26 cellular contexts compared by ENCODE assay signal in genomic region chr2:11831415-11831814, GRCh38.
DNase-seq lines count a peak whose midpoint lies in the region; ATAC-seq, FAIRE-seq and TF ChIP-seq lines count a peak whose summit lies in the region.
"Had no signal": no experiment of that assay in that cellular context is flagged by ENCODE, and none has a peak within 500 bp of the region (broad histone marks: within the 10 kb centered on the region; RNA-seq: fewer than 3 reads in every experiment).

No MANE protein-coding gene starts in this region.

- H3K9me3 ChIP-seq in CD4-positive, CD25-positive, alpha-beta regulatory T cell (ENCODE audit: control insufficient read depth in 2 of 2, low read length in 2 of 2): peaks cover 5 to 8% of the 10 kb centered on the region in 2 experiments
- no peaks in the 10 kb centered on the region for H3K9me3 ChIP-seq in KOPT-K1 (ENCODE audit: insufficient read depth, low read length, poor library complexity, severe bottlenecking)
- H3K9me3 ChIP-seq in K562 (replicated peaks; ENCODE audit: control insufficient read depth, insufficient read depth, low read depth, low read length): no peaks in the 10 kb centered on the region
- H3K9me3 ChIP-seq in CD8-positive, alpha-beta memory T cell (ENCODE audit: low read length): no peaks in the 10 kb centered on the region
- H3K9me3 ChIP-seq: gastrocnemius medialis, transverse colon had no signal

- H3K4me1 Mint-ChIP-seq in CD4-positive, CD25-positive, alpha-beta regulatory T cell: peaks cover 13 to 36% (median 15%) of the 10 kb centered on the region in 4 donors
- peaks cover 46% of the 10 kb centered on the region for H3K4me1 Mint-ChIP-seq in osteocyte (ENCODE audit: unreplicated experiment)
- peaks cover 23 to 58% (median 48%) of the 10 kb centered on the region in 3 donors for H3K4me1 Mint-ChIP-seq in CD8-positive, alpha-beta memory T cell

- no peak for TF ChIP-seq POLR2A in K562 (conservative IDR thresholded peaks at IDR 0.05)

- H3K4me1 ChIP-seq in CD4-positive, CD25-positive, alpha-beta regulatory T cell (ENCODE audit: control insufficient read depth, insufficient read depth, low read length, poor library complexity, severe bottlenecking): peaks cover 20% of the 10 kb centered on the region
- peaks cover 10 to 26% of the 10 kb centered on the region in 2 experiments for H3K4me1 ChIP-seq in K562 (replicated peaks in 1 of 2; ENCODE audit: control insufficient read depth in 2 of 2, insufficient read depth in 2 of 2, low read length in 2 of 2)
- peaks cover 22% of the 10 kb centered on the region for H3K4me1 ChIP-seq in CD8-positive, alpha-beta memory T cell (ENCODE audit: insufficient read depth, low read length)

- H3K36me3 ChIP-seq in CD4-positive, CD25-positive, alpha-beta regulatory T cell (ENCODE audit: control insufficient read depth, insufficient read depth, low read length): peaks cover 16% of the 10 kb centered on the region
- peaks cover 15% of the 10 kb centered on the region for H3K36me3 ChIP-seq in KOPT-K1 (ENCODE audit: insufficient read depth, low read length)
- H3K36me3 ChIP-seq in K562 (ENCODE audit: control insufficient read depth, insufficient read depth, low read length): peaks cover 8% of the 10 kb centered on the region
- no peaks in the 10 kb centered on the region for H3K36me3 ChIP-seq in CD8-positive, alpha-beta memory T cell (ENCODE audit: insufficient read depth, low read length)

- H3K9me3 Mint-ChIP-seq in CD4-positive, CD25-positive, alpha-beta regulatory T cell: peaks cover 0 to 19% (median 5%) of the 10 kb centered on the region in 7 donors
- H3K9me3 Mint-ChIP-seq in osteocyte (ENCODE audit: unreplicated experiment): peaks cover 10% of the 10 kb centered on the region
- H3K9me3 Mint-ChIP-seq in CD8-positive, alpha-beta memory T cell: peaks cover 3 to 15% (median 10%) of the 10 kb centered on the region in 5 donors

- H3K4me3 Mint-ChIP-seq in CD4-positive, CD25-positive, alpha-beta regulatory T cell: peak overlapping the region in 3 of 4 donors; percentile 1 to 13 (median 11)
- no peak overlapping the region for H3K4me3 Mint-ChIP-seq in osteocyte (ENCODE audit: unreplicated experiment)
- peak overlapping the region in 2 of 7 donors; percentile 5 to 14 for H3K4me3 Mint-ChIP-seq in CD8-positive, alpha-beta memory T cell
- H3K4me3 Mint-ChIP-seq: activated CD8-positive, alpha-beta T cell treated with anti-CD3 and anti-CD28 coated beads for 36 hours; memory B cell; nephron progenitor cell; stimulated activated naive CD8-positive, alpha-beta T cell treated with anti-CD3 and anti-CD28 coated beads, Interleukin-15, amount 100 ng/mL, for 72 hours had no signal

- H3K9me1 ChIP-seq in K562 (ENCODE audit: control insufficient read depth, insufficient read depth, low read length): no peaks in the 10 kb centered on the region

- H3K79me2 ChIP-seq in K562 (ENCODE audit: control insufficient read depth, insufficient read depth, low read length): no peaks in the 10 kb centered on the region

- TF ChIP-seq CTCF in K562 (IDR thresholded peaks at IDR 0.05 in 2 of 3, conservative IDR thresholded peaks at IDR 0.05 in 1 of 3; ENCODE audit: insufficient read depth in 2 of 3, low read depth in 1 of 3, low read length in 3 of 3) (no peak), osteocyte (IDR thresholded peaks at IDR 0.05) (no peak)

- H3K4me3 ChIP-seq in CD4-positive, CD25-positive, alpha-beta regulatory T cell (ENCODE audit: low read depth, low read length): no peak overlapping the region
- no peak overlapping the region for H3K4me3 ChIP-seq in K562
- no peak overlapping the region for H3K4me3 ChIP-seq in CD8-positive, alpha-beta memory T cell (ENCODE audit: low read length)
- H3K4me3 ChIP-seq: skin epidermis had no signal

- H4K20me1 ChIP-seq in K562 (replicated peaks; ENCODE audit: control insufficient read depth, insufficient read depth, low read length): no peaks in the 10 kb centered on the region

- H3K27me3 Mint-ChIP-seq in CD4-positive, CD25-positive, alpha-beta regulatory T cell: peaks cover 29% of the 10 kb centered on the region
- H3K27me3 Mint-ChIP-seq in osteocyte (ENCODE audit: unreplicated experiment): no peaks in the 10 kb centered on the region
- H3K27me3 Mint-ChIP-seq in CD8-positive, alpha-beta memory T cell: no peaks in the 10 kb centered on the region
- H3K27me3 Mint-ChIP-seq: memory B cell had no signal

- H3K9ac ChIP-seq in K562 (ENCODE audit: insufficient read depth in 1 of 2, low read depth in 2 of 2, low read length in 2 of 2): no peak overlapping the region

- no TSS peak for BruUV-seq in K562 (replicated peaks; lab: Mats Ljungman, UMichigan)

- no peak for ATAC-seq in CD4-positive, CD25-positive, alpha-beta regulatory T cell (ENCODE audit: low read depth in 2 of 2)
- no peak for ATAC-seq in K562
- ATAC-seq: activated CD8-positive, alpha-beta T cell treated with anti-CD3 and anti-CD28 coated beads for 36 hours; gastrocnemius medialis; stimulated activated naive CD8-positive, alpha-beta T cell treated with anti-CD3 and anti-CD28 coated beads, Interleukin-15, amount 100 ng/mL, for 72 hours had no signal

- in situ Hi-C loops in K562 (cut with MboI): no loop called here

- peaks cover 13% of the 10 kb centered on the region for H3K36me3 Mint-ChIP-seq in CD4-positive, CD25-positive, alpha-beta regulatory T cell
- peaks cover 4% of the 10 kb centered on the region for H3K36me3 Mint-ChIP-seq in osteocyte (ENCODE audit: unreplicated experiment)
- H3K36me3 Mint-ChIP-seq in CD8-positive, alpha-beta memory T cell: peaks cover 12 to 18% (median 16%) of the 10 kb centered on the region in 3 donors

- no peak overlapping the region; the same call in 1 of the 2 replicates for H3K4me2 ChIP-seq in K562 (ENCODE audit: insufficient read depth, low read length)

- FAIRE-seq in K562 (lab: Jason Lieb, UNC): no peak
- FAIRE-seq: GM18507 had no signal

- intact Hi-C loops in K562 (cut with micrococcal nuclease): loop anchor here (5.0 to 10.0 kb wide), 2 partner anchors 216 to 453 kb away; no protein-coding TSS in a partner anchor

- H3K27ac ChIP-seq in CD4-positive, CD25-positive, alpha-beta regulatory T cell (ENCODE audit: insufficient read depth, low read length, poor library complexity, severe bottlenecking): no peak overlapping the region
- H3K27ac ChIP-seq in KOPT-K1 (ENCODE audit: low read depth, low read length, poor library complexity, severe bottlenecking) (peak overlapping the region; percentile 94), K562 (ENCODE audit: extremely low read depth, low read depth, low read length) (peak overlapping the region; percentile 89; the same call in 1 of the 3 replicates)
- H3K27ac ChIP-seq in CD8-positive, alpha-beta memory T cell (ENCODE audit: low read depth, low read length): no peak overlapping the region

- H3K27ac Mint-ChIP-seq in CD4-positive, CD25-positive, alpha-beta regulatory T cell: no peak overlapping the region
- peak overlapping the region; percentile 95 for H3K27ac Mint-ChIP-seq in osteocyte (ENCODE audit: unreplicated experiment)
- no peak overlapping the region for H3K27ac Mint-ChIP-seq in CD8-positive, alpha-beta memory T cell
- H3K27ac Mint-ChIP-seq: activated CD8-positive, alpha-beta T cell treated with anti-CD3 and anti-CD28 coated beads for 36 hours; memory B cell; stimulated activated naive CD8-positive, alpha-beta T cell treated with anti-CD3 and anti-CD28 coated beads, Interleukin-15, amount 100 ng/mL, for 72 hours had no signal

- CTCF ChIA-PET in K562 (lab: Yijun Ruan, JAX; ENCODE audit: low intra/inter-chr PET ratio): no interaction called here
- CTCF ChIA-PET in CD8-positive, alpha-beta memory T cell (lab: Charles Lee): interaction anchor here (4.2 kb wide), 1 partner anchor 1175 kb away, joined by 27 read pairs; no protein-coding TSS in a partner anchor

- no peak for TF ChIP-seq RAD21 in K562 (CRISPR knock-in tag; conservative IDR thresholded peaks at IDR 0.05 in 1 of 2, IDR thresholded peaks at IDR 0.05 in 1 of 2)

- WGBS in K562 (ENCODE audit: insufficient coverage, low coverage, missing lambda C conversion rate): 83% methylated on average over 5 of the region's 5 CpGs

- peaks cover 5% of the 10 kb centered on the region for H3K27me3 ChIP-seq in CD4-positive, CD25-positive, alpha-beta regulatory T cell (ENCODE audit: control insufficient read depth, insufficient read depth, low read length)
- H3K27me3 ChIP-seq in K562 (ENCODE audit: control insufficient read depth in 2 of 2, insufficient read depth in 2 of 2, low read length in 2 of 2): no peaks in the 10 kb centered on the region
- H3K27me3 ChIP-seq in CD8-positive, alpha-beta memory T cell (ENCODE audit: insufficient read depth, low read length, poor library complexity, severe bottlenecking): no peaks in the 10 kb centered on the region
- H3K27me3 ChIP-seq: ascending aorta, gastrocnemius medialis, transverse colon had no signal

- POLR2A ChIA-PET in K562 (lab: Yijun Ruan, JAX): no interaction called here
- POLR2A ChIA-PET in CD8-positive, alpha-beta memory T cell (lab: Charles Lee): no interaction called here

- no peak for DNase-seq in CD4-positive, CD25-positive, alpha-beta regulatory T cell
- no peak for DNase-seq in K562 (ENCODE audit: extremely low read depth in 1 of 4, low spot score in 3 of 4)
- no peak for DNase-seq in osteocyte (ENCODE audit: extremely low spot score, unreplicated experiment)
- DNase-seq in NCI-H187 treated with DMSO at 0.1 percent for 48 hours (lab: John Stamatoyannopoulos, UW): no peak
- DNase-seq in CD8-positive, alpha-beta memory T cell: no peak
- no peak for DNase-seq in hippocampal formation (lab: John Stamatoyannopoulos, UW)
- DNase-seq: activated CD8-positive, alpha-beta T cell treated with anti-CD3 and anti-CD28 coated beads for 36 hours; activated naive CD4-positive, alpha-beta T cell treated with Interleukin-2 at 50 U/mL for 16 hours; activated T-cell treated with anti-CD3 and anti-CD28 coated beads, Interleukin-2, amount 50 U/mL, for 1 hour; Calu3; cerebellar nuclear complex; erythroblast; gastrocnemius medialis; NCI-H146; NCI-H2171 treated with DMSO at 0.1 percent for 48 hours; NCI-H748 treated with DMSO at 0.1 percent for 48 hours; nephron progenitor cell; OCI-M1; stimulated activated CD4-positive, alpha-beta T cell treated with anti-CD3 and anti-CD28 coated beads, Interleukin-2, amount 100 ng/mL, for 48 hours; stimulated activated naive CD8-positive, alpha-beta T cell treated with anti-CD3 and anti-CD28 coated beads, Interleukin-15, amount 100 ng/mL, for 72 hours; transverse colon had no signal

- no peak for TF ChIP-seq EP300 in K562 (IDR thresholded peaks at IDR 0.05; ENCODE audit: low read length)

- peak overlapping the region; percentile 92 for H2AFZ ChIP-seq in K562 (ENCODE audit: low read depth, low read length)

TF ChIP-seq in K562, 482 proteins besides CTCF, POLR2A, EP300 and RAD21 (continues in another document):
- TF ChIP-seq ZNF316 (IDR thresholded peaks at IDR 0.05): peak; percentile 59
- no peak for TF ChIP-seq HES1 (IDR thresholded peaks at IDR 0.05; ENCODE audit: low read depth)
- TF ChIP-seq C11orf30 (IDR thresholded peaks at IDR 0.05; ENCODE audit: low read depth): peak; percentile 40; the same call in 1 of the 2 replicates

Comparison
In these comparisons a context has a peak if more than half of its experiments do, and no peak if none do; other contexts are left out.
1. H3K27ac ChIP-seq: peak in KOPT-K1 (single experiment) and K562 (single experiment); none in CD4-positive, CD25-positive, alpha-beta regulatory T cell (single experiment) and CD8-positive, alpha-beta memory T cell (single experiment).